21 cellular contexts compared by ENCODE assay signal in the genomic region with DNA sequence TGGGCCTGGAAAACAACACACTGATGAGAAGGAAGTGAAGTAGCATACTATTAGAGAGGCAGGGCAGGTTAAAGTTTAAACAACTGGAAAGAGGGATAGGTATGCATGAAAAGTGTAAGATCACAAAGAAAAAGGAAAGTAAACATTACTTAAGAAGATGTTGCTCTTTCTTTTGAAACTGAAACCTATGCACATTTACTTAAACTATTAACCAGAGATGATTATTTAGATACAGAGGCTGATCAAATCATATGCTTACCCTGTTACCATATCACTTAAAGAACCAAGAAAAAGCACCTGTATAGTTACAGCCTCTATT. TPM values are rescaled to one million over a fixed set of nuclear protein-coding genes. Genes with fewer than 3 reads are reported as not detected.
DNase-seq lines count a peak whose midpoint lies in the region; ATAC-seq and TF ChIP-seq lines count a peak whose summit lies in the region.
"Had no signal": no experiment of that assay in that cellular context is flagged by ENCODE, and none has a peak within 500 bp of the region (broad histone marks: within the 10 kb centered on the region; RNA-seq: fewer than 3 reads in every experiment).

No MANE protein-coding gene starts in this region.

- H3K27ac ChIP-seq in RWPE2 (ENCODE audit: poor library complexity, severe bottlenecking): peak overlapping the region; percentile 63
- H3K27ac ChIP-seq in CD4-positive, alpha-beta memory T cell (ENCODE audit: low read depth, low read length): no peak overlapping the region
- H3K27ac ChIP-seq: BLaER1 treated with 17β-estradiol and CSF1 and Interleukin-3, amounts not matched to agents 10 nM and 100 nM; SJSA1 had no signal

- no peaks in the 10 kb centered on the region for H3K9me3 Mint-ChIP-seq in osteocyte (ENCODE audit: unreplicated experiment)
- peaks cover 0 to 2% (median 0%) of the 10 kb centered on the region in 8 donors for H3K9me3 Mint-ChIP-seq in CD4-positive, alpha-beta memory T cell
- H3K9me3 Mint-ChIP-seq: activated B cell treated with CpG ODN at 0.5 μM for 24 hours; activated CD4-positive, alpha-beta T cell treated with anti-CD3 and anti-CD28 coated beads, Interleukin-2, amount 10 ng/mL, durations not matched to agents 7 days and 5 days; activated naive CD8-positive, alpha-beta T cell treated with anti-CD3 and anti-CD28 coated beads for 36 hours; stimulated activated effector memory CD8-positive, alpha-beta T cell treated with anti-CD3 and anti-CD28 coated beads, Interleukin-12 subunit alpha, Interleukin-12 subunit beta, amount 100 ng/mL, for 72 hours; T-cell had no signal

- DNase-seq in RWPE2 (ENCODE audit: low spot score) (no peak), kidney tubule cell (ENCODE audit: low spot score) (peak; percentile 25), Ammon's horn (ENCODE audit: low spot score) (no peak), osteocyte (ENCODE audit: extremely low spot score, unreplicated experiment) (no peak), medulla oblongata (ENCODE audit: extremely low spot score) (no peak)
- DNase-seq in CD4-positive, alpha-beta memory T cell: no peak
- DNase-seq: activated B cell treated with CpG ODN at 0.5 μM for 24 hours; effector CD8-positive, alpha-beta T cell; NCI-H2107 had no signal

- no peak overlapping the region for H3K27ac Mint-ChIP-seq in osteocyte (ENCODE audit: unreplicated experiment)
- peak overlapping the region in 2 of 7 donors; percentile 2 to 62 for H3K27ac Mint-ChIP-seq in CD4-positive, alpha-beta memory T cell
- H3K27ac Mint-ChIP-seq: activated B cell treated with CpG ODN at 0.5 μM for 24 hours; activated naive CD8-positive, alpha-beta T cell treated with anti-CD3 and anti-CD28 coated beads for 36 hours had no signal

- ATAC-seq in GM19324 (IDR thresholded peaks at IDR 0.05; ENCODE audit: low FRiP score, unreplicated experiment): peak; percentile 12
- no peak for ATAC-seq in RWPE2 (ENCODE audit: low read depth)

- peaks cover 35% of the 10 kb centered on the region for H3K4me1 Mint-ChIP-seq in osteocyte (ENCODE audit: unreplicated experiment)
- H3K4me1 Mint-ChIP-seq in CD4-positive, alpha-beta memory T cell: peaks cover 6 to 18% (median 9%) of the 10 kb centered on the region in 4 donors
- H3K4me1 Mint-ChIP-seq: activated B cell treated with CpG ODN at 0.5 μM for 24 hours had no signal

- H3K4me3 ChIP-seq in RWPE2 (ENCODE audit: severe bottlenecking) (no peak overlapping the region), skeletal muscle satellite cell (ENCODE audit: low read length) (no peak overlapping the region)
- no peak overlapping the region for H3K4me3 ChIP-seq in CD4-positive, alpha-beta memory T cell (ENCODE audit: low read length in 2 of 2)
- H3K4me3 ChIP-seq: BLaER1 treated with 17β-estradiol and CSF1 and Interleukin-3, amounts not matched to agents 10 nM and 100 nM; cardiac muscle cell; HAP-1; prostate gland; sigmoid colon; SJSA1 had no signal

- peaks cover 67% of the 10 kb centered on the region for H3K36me3 ChIP-seq in RWPE2 (ENCODE audit: low read depth)
- peaks cover 17% of the 10 kb centered on the region for H3K36me3 ChIP-seq in skeletal muscle satellite cell (ENCODE audit: insufficient read depth, low read length)
- H3K36me3 ChIP-seq in CD4-positive, alpha-beta memory T cell (ENCODE audit: insufficient read depth, low read length): peaks cover 16% of the 10 kb centered on the region
- H3K36me3 ChIP-seq: HAP-1, prostate gland had no signal

- TF ChIP-seq CTCF in RWPE2 (IDR thresholded peaks at IDR 0.05; ENCODE audit: poor library complexity, severe bottlenecking) (peak; percentile 3), osteocyte (IDR thresholded peaks at IDR 0.05) (no peak)

- H3K4me1 ChIP-seq in RWPE2 (ENCODE audit: insufficient read depth, poor library complexity, severe bottlenecking) (peaks cover 35% of the 10 kb centered on the region), skeletal muscle satellite cell (ENCODE audit: control insufficient read depth, insufficient read depth, low read length) (peaks cover 40% of the 10 kb centered on the region)
- peaks cover 5% of the 10 kb centered on the region for H3K4me1 ChIP-seq in CD4-positive, alpha-beta memory T cell (ENCODE audit: insufficient read depth, low read length)
- H3K4me1 ChIP-seq: HAP-1 had no signal

- H3K36me3 Mint-ChIP-seq in osteocyte (ENCODE audit: unreplicated experiment): peaks cover 17% of the 10 kb centered on the region
- peaks cover 50 to 74% of the 10 kb centered on the region in 2 donors for H3K36me3 Mint-ChIP-seq in CD4-positive, alpha-beta memory T cell

- H3K9me3 ChIP-seq in RWPE2 (ENCODE audit: severe bottlenecking): no peaks in the 10 kb centered on the region
- no peaks in the 10 kb centered on the region for H3K9me3 ChIP-seq in skeletal muscle satellite cell (replicated peaks; ENCODE audit: low read length)
- no peaks in the 10 kb centered on the region for H3K9me3 ChIP-seq in CD4-positive, alpha-beta memory T cell (ENCODE audit: control insufficient read depth in 1 of 2, low read length in 2 of 2)
- H3K9me3 ChIP-seq: BLaER1 treated with 17β-estradiol and CSF1 and Interleukin-3, amounts not matched to agents 10 nM and 100 nM; HAP-1; prostate gland; sigmoid colon; SJSA1 had no signal

- peak overlapping the region; percentile 72 for H3K9ac ChIP-seq in skeletal muscle satellite cell (ENCODE audit: low read depth, low read length)
- H3K9ac ChIP-seq: BLaER1 treated with 17β-estradiol and CSF1 and Interleukin-3, amounts not matched to agents 10 nM and 100 nM had no signal

- H3K27me3 ChIP-seq in RWPE2 (ENCODE audit: insufficient read depth, poor library complexity, severe bottlenecking): no peaks in the 10 kb centered on the region
- H3K27me3 ChIP-seq in skeletal muscle satellite cell (ENCODE audit: control insufficient read depth, insufficient read depth, low read length): no peaks in the 10 kb centered on the region
- H3K27me3 ChIP-seq in CD4-positive, alpha-beta memory T cell (ENCODE audit: insufficient read depth, low read length): no peaks in the 10 kb centered on the region
- H3K27me3 ChIP-seq: BLaER1 treated with 17β-estradiol and CSF1 and Interleukin-3, amounts not matched to agents 10 nM and 100 nM; cardiac muscle cell; sigmoid colon; SJSA1 had no signal

- H3K4me2 ChIP-seq in skeletal muscle satellite cell (ENCODE audit: low read length): no peak overlapping the region
- H3K4me2 ChIP-seq: BLaER1 treated with 17β-estradiol and CSF1 and Interleukin-3, amounts not matched to agents 10 nM and 100 nM had no signal

- CTCF ChIA-PET in CD4-positive, alpha-beta memory T cell (lab: Charles Lee; ENCODE audit: partially characterized antibody): interaction anchor here (1.1 to 6.7 kb wide), 11 partner anchors 9 to 136 kb away, joined by 3 to 155 read pairs (median 5); a partner anchor contains a TSS

- no peaks in the 10 kb centered on the region for H3K27me3 Mint-ChIP-seq in osteocyte (ENCODE audit: unreplicated experiment)
- no peaks in the 10 kb centered on the region for H3K27me3 Mint-ChIP-seq in CD4-positive, alpha-beta memory T cell
- H3K27me3 Mint-ChIP-seq: activated B cell treated with CpG ODN at 0.5 μM for 24 hours; activated CD4-positive, alpha-beta T cell treated with anti-CD3 and anti-CD28 coated beads, Interleukin-2, amount 10 ng/mL, durations not matched to agents 7 days and 5 days; activated naive CD8-positive, alpha-beta T cell treated with anti-CD3 and anti-CD28 coated beads for 36 hours; T-cell had no signal

- no peak overlapping the region for H3K4me3 Mint-ChIP-seq in osteocyte (ENCODE audit: unreplicated experiment)
- H3K4me3 Mint-ChIP-seq in CD4-positive, alpha-beta memory T cell: no peak overlapping the region
- H3K4me3 Mint-ChIP-seq: activated B cell treated with CpG ODN at 0.5 μM for 24 hours; activated CD4-positive, alpha-beta T cell treated with anti-CD3 and anti-CD28 coated beads, Interleukin-2, amount 10 ng/mL, durations not matched to agents 7 days and 5 days; activated naive CD8-positive, alpha-beta T cell treated with anti-CD3 and anti-CD28 coated beads for 36 hours; stimulated activated effector memory CD8-positive, alpha-beta T cell treated with anti-CD3 and anti-CD28 coated beads, Interleukin-12 subunit alpha, Interleukin-12 subunit beta, amount 100 ng/mL, for 72 hours; T-cell had no signal

- intact Hi-C loops in CD4-positive, alpha-beta memory T cell (cut with micrococcal nuclease): loop anchor here (1.0 to 5.0 kb wide), 4 partner anchors 67 to 362 kb away; a partner anchor contains a TSS

- POLR2A ChIA-PET in CD4-positive, alpha-beta memory T cell (lab: Charles Lee; ENCODE audit: partially characterized antibody): interaction anchor here (0.6 kb wide), 1 partner anchor 57 kb away, joined by 3 read pairs; no protein-coding TSS in a partner anchor

RNA-seq across cellular contexts. Expression of a gene that starts 37.8 kb away (rescaled TPM):
- total RNA-seq in skeletal muscle satellite cell (2012; rRNA removed): 7.6 and 10.9 TPM in 2 replicates
- 5.6 and 5.7 TPM in 2 replicates for total RNA-seq in osteocyte
- total RNA-seq in CD4-positive, alpha-beta memory T cell: 1 to 10 TPM; 1.2 to 1.6 TPM
- polyA plus RNA-seq in CD4-positive, alpha-beta memory T cell: 1 to 10 TPM; 3.4 to 3.9 TPM
